15 cellular contexts compared by ENCODE assay signal in genomic region chr3:59017617-59017984, GRCh38. TPM values are rescaled to one million over a fixed set of nuclear protein-coding genes. Genes with fewer than 3 reads are reported as not detected.
DNase-seq lines count a peak whose midpoint lies in the region; ATAC-seq and FAIRE-seq lines count a peak whose summit lies in the region.
"Had no signal": no experiment of that assay in that cellular context is flagged by ENCODE, and none has a peak within 500 bp of the region (broad histone marks: within the 10 kb centered on the region; RNA-seq: fewer than 3 reads in every experiment).

No MANE protein-coding gene starts in this region.

- peak overlapping the region; percentile 61 for H3K27ac ChIP-seq in mesenchymal stem cell (ENCODE audit: low read length, poor library complexity, severe bottlenecking)
- H3K27ac ChIP-seq: 22Rv1 had no signal

- H2BK5ac ChIP-seq in mesenchymal stem cell (ENCODE audit: low read depth, low read length, poor library complexity, severe bottlenecking) = no peak overlapping the region

- H2AK5ac ChIP-seq in mesenchymal stem cell (ENCODE audit: low read length, severe bottlenecking) = peak overlapping the region; percentile 90

- WGBS in mesenchymal stem cell = 72% methylated on average over 2 of the region's 2 CpGs

- H3K23ac ChIP-seq in mesenchymal stem cell (ENCODE audit: low read length in 2 of 2) = no peak overlapping the region

- H3K14ac ChIP-seq in mesenchymal stem cell (ENCODE audit: low read length in 2 of 2) = no peak overlapping the region

- DNase-seq in NCI-H1694 (lab: John Stamatoyannopoulos, UW) = peak; percentile 1
- DNase-seq in NCI-H1694 treated with DMSO at 0.1 percent for 48 hours (lab: John Stamatoyannopoulos, UW) = no peak
- peak; percentile 68 for DNase-seq in glomerular visceral epithelial cell (ENCODE audit: extremely low spot score)
- no peak for DNase-seq in mesenchymal stem cell
- DNase-seq in urothelium cell line (ENCODE audit: low spot score) = no peak
- DNase-seq in NCI-H526 (lab: John Stamatoyannopoulos, UW) = no peak
- no peak for DNase-seq in COR-L47 (lab: John Stamatoyannopoulos, UW)
- DNase-seq: CD8-positive, alpha-beta T cell; DND-41; NCI-H1048; NCI-H146; NCI-H510A treated with DMSO at 0.1 percent for 48 hours; SHP77 treated with DMSO at 0.1 percent for 48 hours had no signal

- H2BK15ac ChIP-seq in mesenchymal stem cell (ENCODE audit: low read depth, poor library complexity, severe bottlenecking) = no peak overlapping the region

- H2AFZ ChIP-seq in mesenchymal stem cell (ENCODE audit: low read depth, low read length) = no peak overlapping the region

- H4K8ac ChIP-seq in mesenchymal stem cell (ENCODE audit: low read length) = no peak overlapping the region

- peak overlapping the region; percentile 35 for H3K4me2 ChIP-seq in mesenchymal stem cell (ENCODE audit: low read length, poor library complexity, severe bottlenecking)

- no peak for ATAC-seq in GM18502 (IDR thresholded peaks at IDR 0.05; ENCODE audit: poor library complexity, unreplicated experiment)
- ATAC-seq: CD8-positive, alpha-beta T cell had no signal

- no peak overlapping the region for H3K4me3 ChIP-seq in mesenchymal stem cell (ENCODE audit: insufficient read depth in 1 of 2, low read depth in 1 of 2, low read length in 2 of 2)

- no peak overlapping the region for H4K91ac ChIP-seq in mesenchymal stem cell (ENCODE audit: low read length)

- H3K9me3 ChIP-seq in mesenchymal stem cell (ENCODE audit: control insufficient read depth, low read length) = peaks cover 2% of the 10 kb centered on the region

- no peak overlapping the region for H2BK120ac ChIP-seq in mesenchymal stem cell (ENCODE audit: low read depth, low read length)

- peaks cover 3% of the 10 kb centered on the region for H3K4me1 ChIP-seq in mesenchymal stem cell (ENCODE audit: control insufficient read depth, insufficient read depth, low read depth, low read length)

- H2BK12ac ChIP-seq in mesenchymal stem cell (ENCODE audit: low read length in 2 of 2) = no peak overlapping the region

- no peaks in the 10 kb centered on the region for H3K36me3 ChIP-seq in mesenchymal stem cell (ENCODE audit: control insufficient read depth in 1 of 2, insufficient read depth in 2 of 2, low read depth in 1 of 2, low read length in 2 of 2)

- no peak overlapping the region for H3K9ac ChIP-seq in mesenchymal stem cell (ENCODE audit: low read length)

- H3K4ac ChIP-seq in mesenchymal stem cell (ENCODE audit: low read depth in 1 of 2, low read length in 2 of 2) = no peak overlapping the region

- no peaks in the 10 kb centered on the region for H3K79me1 ChIP-seq in mesenchymal stem cell (replicated peaks; ENCODE audit: low read length, poor library complexity, severe bottlenecking)

- H3K27me3 ChIP-seq in mesenchymal stem cell (ENCODE audit: control insufficient read depth in 1 of 2, insufficient read depth in 1 of 2, low read length in 2 of 2) = no peaks in the 10 kb centered on the region

- peak; percentile 13 for FAIRE-seq in urothelium cell line (lab: Jason Lieb, UNC)

- H3K18ac ChIP-seq in mesenchymal stem cell (ENCODE audit: low read depth in 1 of 2, low read length in 2 of 2) = no peak overlapping the region

RNA-seq across cellular contexts. Expression of gene CFAP20DC, which starts 32.2 kb away (rescaled TPM):
- polyA plus RNA-seq in mesenchymal stem cell (2013, experiment 1 of 2) = 0.36 TPM
- 0.60 TPM for polyA plus RNA-seq in mesenchymal stem cell (2013, experiment 2 of 2)

Comparison
In these comparisons a context has a peak if more than half of its experiments do, and no peak if none do; other contexts are left out.
1. DNase-seq: peak in NCI-H1694 (single experiment) and glomerular visceral epithelial cell (single experiment); none in NCI-H1694 treated with DMSO at 0.1 percent for 48 hours (single experiment), mesenchymal stem cell (single experiment), urothelium cell line (single experiment), NCI-H526 (0 of 2) and COR-L47 (single experiment).